ENCODE assay signal across 19 cellular contexts in genomic region chrX:40897768-40898167, GRCh38.
DNase-seq lines count a peak whose midpoint lies in the region; ATAC-seq, FAIRE-seq and TF ChIP-seq lines count a peak whose summit lies in the region.
"Had no signal": no experiment of that assay in that cellular context is flagged by ENCODE, and none has a peak within 500 bp of the region (broad histone marks: within the 10 kb centered on the region; RNA-seq: fewer than 3 reads in every experiment).

No MANE protein-coding gene starts in this region.

- H3K23me2 ChIP-seq in H1 (ENCODE audit: low read depth, low read length), result no peaks in the 10 kb centered on the region

- H3K4me1 ChIP-seq in HepG2 (ENCODE audit: insufficient read depth, low read length) (peaks cover 6% of the 10 kb centered on the region; the same call in 1 of the 2 replicates), right lobe of liver (no peaks in the 10 kb centered on the region), H1 (replicated peaks in 1 of 4; ENCODE audit: control insufficient read depth in 3 of 4, insufficient read depth in 4 of 4, low read length in 3 of 4) (peaks cover 0 to 7% (median 3%) of the 10 kb centered on the region in 4 experiments; a peak in 1 of 7 replicates), aorta (ENCODE audit: control insufficient read depth in 1 of 2, insufficient read depth in 2 of 2, low read length in 2 of 2) (no peaks in the 10 kb centered on the region)
- H3K4me1 ChIP-seq: BLaER1, foreskin keratinocyte, spleen, uterus had no signal

- H2BK12ac ChIP-seq in H1 (ENCODE audit: low read depth, low read length), result no peak overlapping the region

- H4K8ac ChIP-seq in H1 (ENCODE audit: extremely low read depth, insufficient read depth, low read length), result no peak overlapping the region

- H2BK120ac ChIP-seq in H1 (replicated peaks; ENCODE audit: low read depth, low read length), result no peak overlapping the region

- H2AK5ac ChIP-seq in H1 (ENCODE audit: low read depth, low read length), result no peak overlapping the region

- H3K9me3 ChIP-seq in HepG2 (ENCODE audit: low read length) (no peaks in the 10 kb centered on the region), right lobe of liver (no peaks in the 10 kb centered on the region), H1 (ENCODE audit: insufficient read depth in 2 of 2, low read depth in 1 of 2, low read length in 1 of 2) (no peaks in the 10 kb centered on the region), aorta (ENCODE audit: control insufficient read depth, low read length) (no peaks in the 10 kb centered on the region)
- H3K9me3 ChIP-seq: BLaER1, spleen, uterus had no signal

- no peak overlapping the region for H3K18ac ChIP-seq in H1 (ENCODE audit: extremely low read depth, low read length)

- no peak overlapping the region for H3K27ac ChIP-seq in HepG2 (ENCODE audit: extremely low read length, insufficient read depth, low read length)
- H3K27ac ChIP-seq in right lobe of liver, result no peak overlapping the region
- H3K27ac ChIP-seq in H1 (ENCODE audit: low read depth, low read length), result no peak overlapping the region
- no peak overlapping the region for H3K27ac ChIP-seq in aorta (ENCODE audit: low read depth in 1 of 2, low read length in 2 of 2)
- H3K27ac ChIP-seq: BLaER1, cardiac muscle cell, foreskin keratinocyte, spleen, uterus had no signal

- H3K4me3 ChIP-seq in HepG2 (replicated peaks in 1 of 3; ENCODE audit: insufficient read depth in 1 of 3, low read depth in 2 of 3, low read length in 3 of 3) (peak overlapping the region in 2 of 3 experiments; percentile 37 to 57; a peak in 2 of 6 replicates), right lobe of liver (no peak overlapping the region), H1 (ENCODE audit: extremely low read depth in 1 of 4, insufficient read depth in 2 of 4, low read depth in 3 of 4, low read length in 4 of 4) (no peak overlapping the region), aorta (ENCODE audit: low read length in 2 of 2) (no peak overlapping the region)
- H3K4me3 ChIP-seq: BLaER1, cardiac muscle cell, spleen, uterus had no signal

- TF ChIP-seq POLR2A in HepG2 (IDR thresholded peaks at IDR 0.05; ENCODE audit: insufficient read depth in 1 of 2, low read depth in 2 of 2, low read length in 2 of 2), result no peak
- no peak for TF ChIP-seq POLR2A in right lobe of liver (IDR thresholded peaks at IDR 0.05)
- no peak for TF ChIP-seq POLR2A in H1 (IDR thresholded peaks at IDR 0.05; ENCODE audit: control extremely low read depth in 1 of 2, low read depth in 2 of 2, low read length in 2 of 2)

- H3K27me3 ChIP-seq in HepG2 (ENCODE audit: control insufficient read depth in 1 of 2, insufficient read depth in 2 of 2, low read length in 2 of 2) (no peaks in the 10 kb centered on the region), right lobe of liver (peaks cover 0 to 3% of the 10 kb centered on the region in 2 donors), H1 (replicated peaks in 1 of 4; ENCODE audit: control insufficient read depth in 3 of 4, extremely low read depth in 1 of 4, insufficient read depth in 3 of 4, low read length in 3 of 4) (no peaks in the 10 kb centered on the region), aorta (ENCODE audit: control insufficient read depth in 1 of 2, insufficient read depth in 2 of 2, low read length in 1 of 2) (no peaks in the 10 kb centered on the region)
- H3K27me3 ChIP-seq: cardiac muscle cell, foreskin keratinocyte, spleen had no signal

- H2AFZ ChIP-seq in HepG2 (ENCODE audit: low read length) (peak overlapping the region; percentile 78), H1 (ENCODE audit: low read length) (peak overlapping the region; percentile 76)

- POLR2A ChIA-PET in HepG2 (lab: Yijun Ruan, JAX), result no interaction called here
- POLR2A ChIA-PET in H1 (lab: Charles Lee; ENCODE audit: partially characterized antibody), result no interaction called here

- TF ChIP-seq CTCF in HepG2 (CRISPR knock-in tag; IDR thresholded peaks at IDR 0.05), result no peak
- no peak for TF ChIP-seq CTCF in right lobe of liver (IDR thresholded peaks at IDR 0.05)
- no peak for TF ChIP-seq CTCF in H1 (IDR thresholded peaks at IDR 0.05; ENCODE audit: control extremely low read depth in 1 of 3, insufficient read depth in 1 of 3, low read depth in 1 of 3, low read length in 3 of 3)

- H3K79me2 ChIP-seq in HepG2 (ENCODE audit: insufficient read depth, low read length), result no peaks in the 10 kb centered on the region
- no peaks in the 10 kb centered on the region for H3K79me2 ChIP-seq in H1 (ENCODE audit: control insufficient read depth in 1 of 2, insufficient read depth in 2 of 2, low read length in 2 of 2)

- H3K56ac ChIP-seq in H1 (replicated peaks; ENCODE audit: insufficient read length, low read depth, low read length), result no peak overlapping the region

- no peak overlapping the region for H3K4ac ChIP-seq in H1 (replicated peaks; ENCODE audit: insufficient read length, low read depth, low read length)

- FAIRE-seq in HepG2 (lab: Jason Lieb, UNC) (no peak), H1 (lab: Jason Lieb, UNC) (peak; percentile 13)
- FAIRE-seq: A204.1, G401.6 had no signal

- no peak for TF ChIP-seq EP300 in HepG2 (IDR thresholded peaks at IDR 0.05; ENCODE audit: low read depth in 2 of 2, low read length in 2 of 2)
- no peak for TF ChIP-seq EP300 in HepG2 (CRISPR knock-in tag; IDR thresholded peaks at IDR 0.05; ENCODE audit: borderline replicate concordance)
- TF ChIP-seq EP300 in H1 (IDR thresholded peaks at IDR 0.05; ENCODE audit: borderline replicate concordance in 1 of 2, low read depth in 2 of 2, low read length in 2 of 2), result no peak

- no peak overlapping the region for H3K23ac ChIP-seq in H1 (ENCODE audit: insufficient read length)

- H3K4me2 ChIP-seq in HepG2 (ENCODE audit: low read depth, low read length) (peak overlapping the region; percentile 68), H1 (ENCODE audit: insufficient read depth in 1 of 2, low read depth in 2 of 2, low read length in 2 of 2) (0 out of 4 replicates have a peak overlapping the region, but pooled peaks of 1 of the 2 experiments have one; percentile 17)
- H3K4me2 ChIP-seq: BLaER1 had no signal

- no peak overlapping the region for H3K9ac ChIP-seq in HepG2 (ENCODE audit: insufficient read depth, low read depth, low read length)
- H3K9ac ChIP-seq in H1 (replicated peaks in 1 of 4; ENCODE audit: extremely low read depth in 1 of 4, low read depth in 3 of 4, low read length in 3 of 4), result no peak overlapping the region
- H3K9ac ChIP-seq: BLaER1 had no signal

- no peak overlapping the region for H2BK5ac ChIP-seq in H1 (ENCODE audit: low read depth, low read length)

- H3K36me3 ChIP-seq in HepG2 (replicated peaks in 1 of 2; ENCODE audit: control insufficient read depth in 1 of 2, insufficient read depth in 2 of 2, low read length in 2 of 2), result no peaks in the 10 kb centered on the region
- no peaks in the 10 kb centered on the region for H3K36me3 ChIP-seq in right lobe of liver
- no peaks in the 10 kb centered on the region for H3K36me3 ChIP-seq in H1 (ENCODE audit: control insufficient read depth in 2 of 4, insufficient read depth in 4 of 4, low read length in 3 of 4)
- H3K36me3 ChIP-seq in aorta (ENCODE audit: control insufficient read depth in 1 of 2, insufficient read depth in 2 of 2, low read length in 1 of 2), result no peaks in the 10 kb centered on the region
- H3K36me3 ChIP-seq: BLaER1, cardiac muscle cell, spleen, uterus had no signal

- H3K79me1 ChIP-seq in H1 (ENCODE audit: low read depth, low read length), result no peaks in the 10 kb centered on the region

- DNase-seq in HepG2 (ENCODE audit: low spot score) (no peak), right lobe of liver (no peak), NCI-H2227 treated with DMSO at 0.1 percent for 48 hours (lab: John Stamatoyannopoulos, UW) (peak; percentile 68), H1 (ENCODE audit: low read depth in 1 of 2, low spot score in 2 of 2) (no peak), COR-L47 (lab: John Stamatoyannopoulos, UW) (no peak), aorta (no peak), NCI-H748 (lab: John Stamatoyannopoulos, UW; ENCODE audit: unreplicated experiment) (no peak), NCI-H1048 (lab: John Stamatoyannopoulos, UW) (no peak)
- DNase-seq: activated CD4-positive, alpha-beta T cell treated with anti-CD3 and anti-CD28 coated beads, Interleukin-2, amount 10 ng/mL, durations not matched to agents 24 days and 14 days; foreskin keratinocyte; kidney glomerular epithelial cell; MV-4-11; NCI-H345; spleen; uterus had no signal

- no TSS peak for BruUV-seq in HepG2 (replicated peaks; lab: Mats Ljungman, UMichigan)

- no peak overlapping the region for H2BK20ac ChIP-seq in H1 (ENCODE audit: low read length)

- H4K20me1 ChIP-seq in HepG2 (ENCODE audit: insufficient read depth, low read length) (no peaks in the 10 kb centered on the region), H1 (replicated peaks in 1 of 2; ENCODE audit: control insufficient read depth in 1 of 2, insufficient read depth in 2 of 2, low read length in 2 of 2) (no peaks in the 10 kb centered on the region)
- H4K20me1 ChIP-seq: BLaER1 had no signal

- TF ChIP-seq RAD21 in HepG2 (CRISPR knock-in tag; IDR thresholded peaks at IDR 0.05), result no peak
- TF ChIP-seq RAD21 in H1 (IDR thresholded peaks at IDR 0.05 in 1 of 2, conservative IDR thresholded peaks at IDR 0.05 in 1 of 2; ENCODE audit: low read depth in 2 of 2, low read length in 2 of 2), result no peak

- H2BK15ac ChIP-seq in H1 (ENCODE audit: low read length), result no peak overlapping the region

- H4K5ac ChIP-seq in H1 (ENCODE audit: insufficient read length, low read depth, low read length), result no peak overlapping the region

- CTCF ChIA-PET in HepG2 (lab: Yijun Ruan, JAX; ENCODE audit: low intra/inter-chr PET ratio, low total read pairs) (no interaction called here), H1 (lab: Charles Lee; ENCODE audit: partially characterized antibody) (no interaction called here)

- in situ Hi-C loops in HepG2 (cut with HindIII; ENCODE audit: extremely low pct_ligation_motif_present, low pct_unique_long_range_greater_than_20kb), result no loop called here

- intact Hi-C loops in HepG2 (cut with micrococcal nuclease; ENCODE audit: unreplicated experiment), result no loop called here
- intact Hi-C loops in right lobe of liver (cut with DNase I), result no loop called here
- intact Hi-C loops in aorta (cut with DNase I), result no loop called here

- ATAC-seq in HepG2 (peak; percentile 53; the same call in 2 of the 3 replicates), right lobe of liver (no peak), aorta (ENCODE audit: low FRiP score) (no peak)
- ATAC-seq: foreskin keratinocyte had no signal

- no peak overlapping the region for H3K14ac ChIP-seq in H1 (ENCODE audit: insufficient read length)

- no peak overlapping the region for H4K91ac ChIP-seq in H1 (replicated peaks; ENCODE audit: insufficient read length, low read length)

TF ChIP-seq in H1, 55 proteins besides CTCF, POLR2A, EP300 and RAD21:
- TF ChIP-seq POLR2AphosphoS5 (IDR thresholded peaks at IDR 0.05; ENCODE audit: low read depth, low read length) (no peak), JUND (IDR thresholded peaks at IDR 0.05; ENCODE audit: low read length) (no peak), YY1 (IDR thresholded peaks at IDR 0.05; ENCODE audit: low read depth, low read length) (no peak), SUZ12 (IDR thresholded peaks at IDR 0.05; ENCODE audit: low read length) (no peak)

Comparison
In these comparisons a context has a peak if more than half of its experiments do, and no peak if none do; other contexts are left out.
1. H3K4me3 ChIP-seq: peak in HepG2 (2 of 3); none in right lobe of liver (0 of 3), H1 (0 of 4) and aorta (0 of 2).